ENCODE assay signal across 2 cellular contexts in the genomic region with DNA sequence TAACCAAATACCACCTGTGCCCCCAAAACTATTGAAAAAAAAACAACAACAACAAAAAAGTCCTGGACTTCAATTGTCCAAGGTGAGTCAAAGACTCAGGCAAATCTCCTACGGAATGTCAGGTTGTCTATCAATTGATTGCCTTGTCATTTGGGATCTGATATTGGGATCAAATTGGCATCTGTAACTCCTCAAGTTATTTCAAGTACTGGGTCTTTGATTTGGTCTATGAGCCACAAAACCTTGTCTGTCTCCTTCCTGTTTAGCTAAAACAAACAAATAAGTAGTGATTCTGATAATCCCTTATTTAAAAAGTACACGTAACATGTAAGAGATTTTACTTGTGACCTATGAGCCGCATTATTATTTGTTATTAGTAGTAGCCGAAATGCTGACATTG.
TF ChIP-seq lines count a peak whose summit lies in the region.

No MANE protein-coding gene starts in this region.

TF ChIP-seq in K562, 482 proteins besides CTCF, POLR2A, EP300 and RAD21:
- TF ChIP-seq ZBTB11 (CRISPR knock-in tag; IDR thresholded peaks at IDR 0.05) (peak in 1 of 3 experiments; percentile 89; a peak in 2 of 6 replicates), PHB2 (IDR thresholded peaks at IDR 0.05; ENCODE audit: low read depth) (no peak), EWSR1 (IDR thresholded peaks at IDR 0.05; ENCODE audit: borderline replicate concordance, low read depth, partially characterized antibody) (peak; percentile 72)
TF ChIP-seq in K562: peak in this region for 2.

TF ChIP-seq in HEK293T, 16 proteins besides CTCF, POLR2A, EP300 and RAD21:
- no peak for TF ChIP-seq FOXA1 (IDR thresholded peaks at IDR 0.05)
- no peak for TF ChIP-seq FOXM1 (IDR thresholded peaks at IDR 0.05; ENCODE audit: borderline replicate concordance)
- TF ChIP-seq SP1 (IDR thresholded peaks at IDR 0.05), result no peak
- TF ChIP-seq BHLHE40 (IDR thresholded peaks at IDR 0.05; ENCODE audit: borderline replicate concordance), result no peak
